ENCODE assay signal across 1 cellular context in the genomic region with DNA sequence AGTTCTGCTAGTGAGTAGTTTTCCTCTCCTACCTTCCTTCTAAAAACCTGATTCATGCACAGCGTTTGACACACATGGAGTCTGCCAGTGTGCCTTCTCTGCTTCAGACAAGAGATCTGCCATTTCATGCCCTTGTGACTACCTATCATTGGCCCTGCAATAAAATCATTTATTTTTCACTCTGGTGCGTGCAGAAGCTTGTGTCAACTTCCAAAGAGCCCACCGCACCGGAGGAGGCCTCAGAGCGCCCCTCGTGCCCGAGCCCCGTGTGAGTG.
TF ChIP-seq lines count a peak whose summit lies in the region.

No MANE protein-coding gene starts in this region.

TF ChIP-seq in GM23338, 12 proteins besides CTCF, POLR2A, EP300 and RAD21 (continued from another document):
- TF ChIP-seq ZNF462 (CRISPR knock-in tag; IDR thresholded peaks at IDR 0.05) (no peak), CREB1 (CRISPR knock-in tag; IDR thresholded peaks at IDR 0.05; ENCODE audit: low read depth) (no peak), REST (IDR thresholded peaks at IDR 0.05; ENCODE audit: unreplicated experiment) (no peak), JUNB (IDR thresholded peaks at IDR 0.05; ENCODE audit: unreplicated experiment) (no peak), ZNF114 (CRISPR knock-in tag; IDR thresholded peaks at IDR 0.05) (no peak), NANOG (IDR thresholded peaks at IDR 0.05; ENCODE audit: borderline replicate concordance) (no peak), STAT1 (IDR thresholded peaks at IDR 0.05; ENCODE audit: unreplicated experiment) (no peak), ZNF331 (CRISPR knock-in tag; IDR thresholded peaks at IDR 0.05; ENCODE audit: low read depth) (no peak), EZH2 (IDR thresholded peaks at IDR 0.05; ENCODE audit: low read depth, unreplicated experiment) (no peak), ETS1 (IDR thresholded peaks at IDR 0.05) (no peak)
